ENCODE assay signal across 1 cellular context in the genomic region with DNA sequence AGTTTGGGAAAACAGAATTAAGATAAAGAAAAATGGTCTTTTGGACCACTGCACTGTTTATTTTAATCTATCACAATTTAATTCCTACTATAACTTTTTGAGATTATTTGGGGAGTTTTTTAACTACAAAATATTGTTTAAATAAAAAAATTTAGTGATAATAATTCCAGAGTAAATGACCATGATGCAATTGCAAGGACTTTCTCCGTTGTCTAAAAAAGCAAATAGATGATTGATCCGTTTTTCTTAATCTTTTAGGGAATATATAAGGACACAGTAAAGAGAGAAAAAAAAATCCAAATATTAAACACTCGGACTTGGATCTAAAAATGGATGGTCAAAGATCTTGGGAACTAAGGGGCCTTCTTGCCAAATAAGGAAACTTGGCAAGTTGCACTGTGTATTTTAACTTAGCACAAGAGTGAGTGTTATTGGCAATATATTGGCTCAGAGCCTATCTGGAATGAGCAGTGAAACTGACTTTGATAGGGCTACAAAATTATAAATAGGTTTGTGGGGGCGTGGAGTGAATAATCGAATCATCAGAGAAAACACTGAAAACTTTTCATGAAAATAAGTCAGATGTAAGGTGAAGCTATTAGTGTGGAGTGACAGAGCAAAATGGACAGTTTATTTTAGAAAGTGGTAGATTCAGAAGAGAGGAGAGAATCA.
TF ChIP-seq lines count a peak whose summit lies in the region.

No MANE protein-coding gene starts in this region.

TF ChIP-seq in GM12878, 131 proteins besides CTCF, POLR2A, EP300 and RAD21 (continued from another document):
- TF ChIP-seq, protein P1, sequence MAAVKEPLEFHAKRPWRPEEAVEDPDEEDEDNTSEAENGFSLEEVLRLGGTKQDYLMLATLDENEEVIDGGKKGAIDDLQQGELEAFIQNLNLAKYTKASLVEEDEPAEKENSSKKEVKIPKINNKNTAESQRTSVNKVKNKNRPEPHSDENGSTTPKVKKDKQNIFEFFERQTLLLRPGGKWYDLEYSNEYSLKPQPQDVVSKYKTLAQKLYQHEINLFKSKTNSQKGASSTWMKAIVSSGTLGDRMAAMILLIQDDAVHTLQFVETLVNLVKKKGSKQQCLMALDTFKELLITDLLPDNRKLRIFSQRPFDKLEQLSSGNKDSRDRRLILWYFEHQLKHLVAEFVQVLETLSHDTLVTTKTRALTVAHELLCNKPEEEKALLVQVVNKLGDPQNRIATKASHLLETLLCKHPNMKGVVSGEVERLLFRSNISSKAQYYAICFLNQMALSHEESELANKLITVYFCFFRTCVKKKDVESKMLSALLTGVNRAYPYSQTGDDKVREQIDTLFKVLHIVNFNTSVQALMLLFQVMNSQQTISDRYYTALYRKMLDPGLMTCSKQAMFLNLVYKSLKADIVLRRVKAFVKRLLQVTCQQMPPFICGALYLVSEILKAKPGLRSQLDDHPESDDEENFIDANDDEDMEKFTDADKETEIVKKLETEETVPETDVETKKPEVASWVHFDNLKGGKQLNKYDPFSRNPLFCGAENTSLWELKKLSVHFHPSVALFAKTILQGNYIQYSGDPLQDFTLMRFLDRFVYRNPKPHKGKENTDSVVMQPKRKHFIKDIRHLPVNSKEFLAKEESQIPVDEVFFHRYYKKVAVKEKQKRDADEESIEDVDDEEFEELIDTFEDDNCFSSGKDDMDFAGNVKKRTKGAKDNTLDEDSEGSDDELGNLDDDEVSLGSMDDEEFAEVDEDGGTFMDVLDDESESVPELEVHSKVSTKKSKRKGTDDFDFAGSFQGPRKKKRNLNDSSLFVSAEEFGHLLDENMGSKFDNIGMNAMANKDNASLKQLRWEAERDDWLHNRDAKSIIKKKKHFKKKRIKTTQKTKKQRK (IDR thresholded peaks at IDR 0.05; ENCODE audit: low read depth, low read length), result no peak
- TF ChIP-seq ESRRA (IDR thresholded peaks at IDR 0.05; ENCODE audit: low read length) (no peak), TCF3 (IDR thresholded peaks at IDR 0.05; ENCODE audit: borderline replicate concordance, insufficient read depth, low read depth, low read length) (no peak), CBFB (IDR thresholded peaks at IDR 0.05; ENCODE audit: low read depth) (no peak), POLR2AphosphoS5 (IDR thresholded peaks at IDR 0.05; ENCODE audit: low read length) (no peak), GABPA (IDR thresholded peaks at IDR 0.05; ENCODE audit: low read depth) (no peak), JUND (IDR thresholded peaks at IDR 0.05; ENCODE audit: low read depth, low read length) (no peak), CREB1 (IDR thresholded peaks at IDR 0.05; ENCODE audit: low read depth) (no peak), SKIL (IDR thresholded peaks at IDR 0.05; ENCODE audit: low read depth, poor library complexity, severe bottlenecking) (no peak), CBX3 (IDR thresholded peaks at IDR 0.05; ENCODE audit: borderline replicate concordance, low read depth) (no peak)
